Comparison of ENCODE assay signal across 8 cellular contexts in the genomic region with DNA sequence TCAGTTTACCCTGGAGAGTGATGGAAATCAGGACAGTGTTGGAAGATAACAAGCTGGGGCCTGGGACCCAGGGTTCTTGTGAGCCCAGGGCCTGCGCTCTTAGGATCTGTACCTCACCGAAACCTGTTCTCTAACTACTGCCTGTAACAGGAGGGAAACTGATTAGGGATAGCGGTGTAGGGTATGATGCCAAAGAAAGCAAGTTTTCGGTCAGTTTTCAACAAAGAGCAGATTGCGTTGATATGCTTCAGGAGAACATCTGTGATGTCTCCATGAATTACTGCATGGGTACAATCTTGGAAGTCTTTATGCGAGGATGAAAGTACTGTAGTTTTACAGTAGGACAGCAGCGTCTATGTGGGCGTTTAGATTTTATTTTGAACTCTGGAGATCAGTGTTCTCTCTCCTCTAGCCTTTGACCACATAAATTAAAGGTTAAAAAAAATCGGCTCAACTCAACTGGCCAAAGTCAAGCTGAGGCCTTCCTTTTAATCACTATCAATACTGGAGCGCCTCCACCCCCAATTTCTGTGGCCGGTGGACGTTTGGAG. TPM values are rescaled to one million over a fixed set of nuclear protein-coding genes. Genes with fewer than 3 reads are reported as not detected.
A peak's percentile ranks its signal among the peaks of the same experiment; 100 is the strongest.
DNase-seq lines count a peak whose midpoint lies in the region; ATAC-seq lines count a peak whose summit lies in the region.

No MANE protein-coding gene starts in this region.

- peaks cover 7% of the 10 kb centered on the region; the same call in 1 of the 2 replicates for H3K27me3 ChIP-seq in HAP-1 (ENCODE audit: low read depth)
- H3K27me3 ChIP-seq in iPS DF 6.9 (ENCODE audit: control insufficient read depth, insufficient read depth, low read length) = peaks cover 22% of the 10 kb centered on the region
- no peaks in the 10 kb centered on the region for H3K27me3 ChIP-seq in skeletal muscle satellite cell (ENCODE audit: control insufficient read depth, insufficient read depth, low read length)

- ATAC-seq in GM18867 (IDR thresholded peaks at IDR 0.05; ENCODE audit: unreplicated experiment) (no peak), HG03196 (IDR thresholded peaks at IDR 0.05; ENCODE audit: unreplicated experiment) (no peak)

- DNase-seq in HAP-1 (ENCODE audit: low spot score in 2 of 2) (no peak), iPS DF 6.9 (ENCODE audit: low read depth, low spot score) (no peak), putamen (ENCODE audit: low spot score) (no peak), inferior parietal cortex (ENCODE audit: extremely low spot score) (no peak)
- peak; percentile 9 for DNase-seq in activated T-helper 2 cell treated with anti-CD3 and anti-CD28 coated beads, Interferon-gamma antibody, Interleukin-2, Interleukin-4, amounts not matched to agents 10 μg/mL and 5 μg/mL and 100 μg/mL, durations not matched to agents 14 hours and 24 hours and 36 hours (ENCODE audit: low spot score)

- intact Hi-C loops in activated T-helper 2 cell treated with anti-CD3 and anti-CD28 coated beads, Interferon-gamma antibody, Interleukin-2, Interleukin-4, amounts not matched to agents 10 μg/mL and 5 μg/mL and 100 μg/mL, durations not matched to agents 14 hours and 24 hours and 36 hours (cut with micrococcal nuclease) = no loop called here

- no peaks in the 10 kb centered on the region for H3K27me3 Mint-ChIP-seq in activated T-helper 2 cell treated with anti-CD3 and anti-CD28 coated beads, Interferon-gamma antibody, Interleukin-2, Interleukin-4, amounts not matched to agents 10 μg/mL and 5 μg/mL and 100 μg/mL, durations not matched to agents 14 hours and 24 hours and 36 hours (ENCODE audit: low read depth)

- in situ Hi-C loops in HAP-1 (cut with MboI; ENCODE audit: low sequenced_read_pairs) = loop anchor here (10.0 to 25.0 kb wide), 2 partner anchors 264 to 508 kb away; no protein-coding TSS in a partner anchor

- peak overlapping the region; percentile 95 for H3K4me2 ChIP-seq in skeletal muscle satellite cell (ENCODE audit: low read length)

- WGBS in iPS DF 6.9 (ENCODE audit: insufficient coverage, insufficient read length) = no CpG with 5 or more reads among the region's 12 CpGs

- H3K36me3 ChIP-seq in HAP-1 (replicated peaks) (no peaks in the 10 kb centered on the region), iPS DF 6.9 (ENCODE audit: control insufficient read depth, insufficient read depth, low read length) (no peaks in the 10 kb centered on the region), skeletal muscle satellite cell (ENCODE audit: insufficient read depth, low read length) (no peaks in the 10 kb centered on the region)

- no peaks in the 10 kb centered on the region for H3K9me3 ChIP-seq in HAP-1
- no peaks in the 10 kb centered on the region for H3K9me3 ChIP-seq in iPS DF 6.9 (ENCODE audit: control insufficient read depth, insufficient read depth, low read length)
- no peaks in the 10 kb centered on the region for H3K9me3 ChIP-seq in skeletal muscle satellite cell (replicated peaks; ENCODE audit: low read length)

- peak overlapping the region; percentile 93 for H3K4me3 Mint-ChIP-seq in activated T-helper 2 cell treated with anti-CD3 and anti-CD28 coated beads, Interferon-gamma antibody, Interleukin-2, Interleukin-4, amounts not matched to agents 10 μg/mL and 5 μg/mL and 100 μg/mL, durations not matched to agents 14 hours and 24 hours and 36 hours (ENCODE audit: low read depth)

- H3K4me1 Mint-ChIP-seq in activated T-helper 2 cell treated with anti-CD3 and anti-CD28 coated beads, Interferon-gamma antibody, Interleukin-2, Interleukin-4, amounts not matched to agents 10 μg/mL and 5 μg/mL and 100 μg/mL, durations not matched to agents 14 hours and 24 hours and 36 hours (ENCODE audit: low read depth) = peaks cover 53% of the 10 kb centered on the region

- H3K27ac Mint-ChIP-seq in activated T-helper 2 cell treated with anti-CD3 and anti-CD28 coated beads, Interferon-gamma antibody, Interleukin-2, Interleukin-4, amounts not matched to agents 10 μg/mL and 5 μg/mL and 100 μg/mL, durations not matched to agents 14 hours and 24 hours and 36 hours = peak overlapping the region; percentile 98

- peak overlapping the region; percentile 51 for H3K4me3 ChIP-seq in HAP-1
- H3K4me3 ChIP-seq in iPS DF 6.9 (ENCODE audit: low read length) = peak overlapping the region; percentile 56; the same call in 1 of the 2 replicates
- H3K4me3 ChIP-seq in skeletal muscle satellite cell (ENCODE audit: low read length) = peak overlapping the region; percentile 81

- H3K9ac ChIP-seq in skeletal muscle satellite cell (ENCODE audit: low read depth, low read length) = peak overlapping the region; percentile 94

- no peaks in the 10 kb centered on the region for H3K9me3 Mint-ChIP-seq in activated T-helper 2 cell treated with anti-CD3 and anti-CD28 coated beads, Interferon-gamma antibody, Interleukin-2, Interleukin-4, amounts not matched to agents 10 μg/mL and 5 μg/mL and 100 μg/mL, durations not matched to agents 14 hours and 24 hours and 36 hours

- H3K36me3 Mint-ChIP-seq in activated T-helper 2 cell treated with anti-CD3 and anti-CD28 coated beads, Interferon-gamma antibody, Interleukin-2, Interleukin-4, amounts not matched to agents 10 μg/mL and 5 μg/mL and 100 μg/mL, durations not matched to agents 14 hours and 24 hours and 36 hours (ENCODE audit: low read depth) = peaks cover 65% of the 10 kb centered on the region

- no peak overlapping the region for H3K27ac ChIP-seq in iPS DF 6.9 (ENCODE audit: low read length)

- H3K4me1 ChIP-seq in HAP-1 (no peaks in the 10 kb centered on the region; the same call in 1 of the 2 replicates), iPS DF 6.9 (ENCODE audit: control insufficient read depth, insufficient read depth, low read length) (peaks cover 4% of the 10 kb centered on the region; the same call in 1 of the 2 replicates), skeletal muscle satellite cell (ENCODE audit: control insufficient read depth, insufficient read depth, low read length) (peaks cover 56% of the 10 kb centered on the region)

RNA-seq across cellular contexts. Expression of gene NFIL3, which starts 3.1 kb away (rescaled TPM):
- 191 and 192 TPM in 2 replicates for total RNA-seq in activated T-helper 2 cell treated with anti-CD3 and anti-CD28 coated beads, Interferon-gamma antibody, Interleukin-2, Interleukin-4, amounts not matched to agents 10 μg/mL and 5 μg/mL and 100 μg/mL, durations not matched to agents 14 hours and 24 hours and 36 hours
- 12.9 and 15.5 TPM in 2 replicates for total RNA-seq in skeletal muscle satellite cell (2012; rRNA removed)

RNA-seq across cellular contexts. Expression of gene AUH, which starts 58.8 kb away (rescaled TPM):
- total RNA-seq in activated T-helper 2 cell treated with anti-CD3 and anti-CD28 coated beads, Interferon-gamma antibody, Interleukin-2, Interleukin-4, amounts not matched to agents 10 μg/mL and 5 μg/mL and 100 μg/mL, durations not matched to agents 14 hours and 24 hours and 36 hours = 58.2 and 62.6 TPM in 2 replicates
- total RNA-seq in skeletal muscle satellite cell (2012; rRNA removed) = 11.1 and 16.0 TPM in 2 replicates
